Comparison of ENCODE assay signal across 9 cellular contexts in the genomic region with DNA sequence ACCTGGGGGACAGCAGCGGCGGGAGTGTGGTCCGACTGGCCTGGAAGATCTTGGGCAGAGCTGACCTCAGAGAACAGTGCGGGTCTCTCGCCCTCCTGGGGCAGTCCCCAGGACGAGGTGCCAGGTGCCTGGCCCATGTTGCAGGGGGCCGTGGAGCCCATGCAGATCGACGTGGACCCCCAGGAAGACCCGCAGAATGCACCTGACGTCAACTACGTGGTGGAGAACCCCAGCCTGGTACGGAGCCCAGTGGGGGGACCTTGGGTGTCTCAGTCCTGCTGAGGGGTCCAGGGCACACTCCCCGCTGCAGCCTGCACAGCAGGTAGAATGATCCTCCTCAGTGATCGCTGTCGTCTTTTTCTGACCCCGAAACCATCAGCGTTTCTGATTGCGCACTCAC. TPM values are rescaled to one million over a fixed set of nuclear protein-coding genes. Genes with fewer than 3 reads are reported as not detected.
DNase-seq lines count a peak whose midpoint lies in the region; ATAC-seq and TF ChIP-seq lines count a peak whose summit lies in the region.
"Had no signal": no experiment of that assay in that cellular context is flagged by ENCODE, and none has a peak within 500 bp of the region (broad histone marks: within the 10 kb centered on the region; RNA-seq: fewer than 3 reads in every experiment).

No MANE protein-coding gene starts in this region.

- H3K27me3 ChIP-seq in BE2C (0 out of 2 replicates have a peak, but pooled peaks cover 3% of the 10 kb centered on the region), breast epithelium (no peaks in the 10 kb centered on the region)

- no peaks in the 10 kb centered on the region for H3K27me3 Mint-ChIP-seq in IgD-negative memory B cell
- H3K27me3 Mint-ChIP-seq in naive B cell = no peaks in the 10 kb centered on the region

- DNase-seq in BE2C (no peak), breast epithelium (ENCODE audit: low spot score in 2 of 2) (no peak), naive B cell (no peak), NCI-H2171 (lab: John Stamatoyannopoulos, UW) (no peak), OCI-M2 (lab: John Stamatoyannopoulos, UW; ENCODE audit: unreplicated experiment) (no peak)
- DNase-seq: NCI-H2227 treated with DMSO at 0.1 percent for 48 hours had no signal

- H3K4me3 Mint-ChIP-seq in IgD-negative memory B cell (peak overlapping the region; percentile 75 to 84 (median 79)), naive B cell (peak overlapping the region; percentile 62 to 90 (median 77))

- TF ChIP-seq POLR2A in breast epithelium (IDR thresholded peaks at IDR 0.05) = no peak

- peaks cover 0 to 5% (median 3%) of the 10 kb centered on the region in 3 donors for H3K4me1 Mint-ChIP-seq in IgD-negative memory B cell
- peaks cover 3 to 13% (median 10%) of the 10 kb centered on the region in 3 donors for H3K4me1 Mint-ChIP-seq in naive B cell

- no peaks in the 10 kb centered on the region for H3K4me1 ChIP-seq in BE2C
- peaks cover 6 to 23% of the 10 kb centered on the region in 2 donors for H3K4me1 ChIP-seq in breast epithelium

- H3K36me3 ChIP-seq in BE2C = peaks cover 47% of the 10 kb centered on the region
- H3K36me3 ChIP-seq in breast epithelium = no peaks in the 10 kb centered on the region

- no peaks in the 10 kb centered on the region for H3K9me3 Mint-ChIP-seq in IgD-negative memory B cell
- no peaks in the 10 kb centered on the region for H3K9me3 Mint-ChIP-seq in naive B cell

- intact Hi-C loops in breast epithelium (cut with DNase I; ENCODE audit: low total_unique reads) = no loop called here

- H3K4me3 ChIP-seq in BE2C (ENCODE audit: low read depth, low read length) (peak overlapping the region; percentile 86), breast epithelium (peak overlapping the region; percentile 79 to 98 (median 79))

- H3K36me3 Mint-ChIP-seq in IgD-negative memory B cell (no peaks in the 10 kb centered on the region), naive B cell (no peaks in the 10 kb centered on the region)

- TF ChIP-seq CTCF in BE2C (IDR thresholded peaks at IDR 0.05; ENCODE audit: low read depth, low read length) (no peak), breast epithelium (IDR thresholded peaks at IDR 0.05) (no peak)

- H3K27ac ChIP-seq in breast epithelium = no peak overlapping the region

- ATAC-seq in naive B cell (ENCODE audit: low read depth in 2 of 2) (no peak), HG02885 (IDR thresholded peaks at IDR 0.05; ENCODE audit: poor library complexity, unreplicated experiment) (no peak), HG03045 (IDR thresholded peaks at IDR 0.05; ENCODE audit: unreplicated experiment) (no peak)

- H3K27ac Mint-ChIP-seq in IgD-negative memory B cell = peak overlapping the region in 1 of 3 donors; percentile 51
- H3K27ac Mint-ChIP-seq in naive B cell = no peak overlapping the region

- no peaks in the 10 kb centered on the region for H3K9me3 ChIP-seq in BE2C
- H3K9me3 ChIP-seq in breast epithelium = no peaks in the 10 kb centered on the region

RNA-seq across cellular contexts. Expression of gene GPS1, which starts 1.4 kb away (rescaled TPM):
- polyA plus RNA-seq in BE2C (2012; ENCODE audit: insufficient read depth, insufficient read length, low read depth) = 585 TPM
- 122 TPM for polyA plus RNA-seq in IgD-negative memory B cell
- total RNA-seq in breast epithelium = 10 to 100 TPM; 68.8 to 95.4 (median 94.4) TPM
- 100 to 1,000 TPM; 103 to 138 (median 109) TPM for polyA plus RNA-seq in naive B cell (ENCODE audit: low read depth in 6 of 6)

RNA-seq across cellular contexts. Expression of gene RFNG, which starts 1.5 kb away (rescaled TPM):
- polyA plus RNA-seq in BE2C (2012; ENCODE audit: insufficient read depth, insufficient read length, low read depth) = 73.1 TPM
- polyA plus RNA-seq in IgD-negative memory B cell (4.1 TPM), naive B cell (ENCODE audit: low read depth in 6 of 6) (1 to 10 TPM; 2.6 to 7.6 (median 4.8) TPM)
- 10 to 100 TPM; 30.5 to 49.4 (median 31.8) TPM for total RNA-seq in breast epithelium

RNA-seq across cellular contexts. Expression of gene DUS1L, which starts 12.5 kb away (rescaled TPM):
- 415 TPM for polyA plus RNA-seq in BE2C (2012; ENCODE audit: insufficient read depth, insufficient read length, low read depth)
- 55.7 TPM for polyA plus RNA-seq in IgD-negative memory B cell
- 10 to 100 TPM; 55.0 to 96.4 (median 82.0) TPM for total RNA-seq in breast epithelium
- polyA plus RNA-seq in naive B cell (ENCODE audit: low read depth in 6 of 6) = 10 to 100 TPM; 52.4 to 86.5 (median 68.2) TPM

RNA-seq across cellular contexts. Expression of gene DCXR, which starts 15.6 kb away (rescaled TPM):
- polyA plus RNA-seq in BE2C (2012; ENCODE audit: insufficient read depth, insufficient read length, low read depth) = 335 TPM
- polyA plus RNA-seq in IgD-negative memory B cell = 88.3 TPM
- total RNA-seq in breast epithelium = 100 to 1,000 TPM; 202 to 484 (median 228) TPM
- polyA plus RNA-seq in naive B cell (ENCODE audit: low read depth in 6 of 6) = 100 to 1,000 TPM in 2 of 6 donors, 10 to 100 TPM in 4; 74.0 to 199 (median 98.1) TPM

RNA-seq across cellular contexts. Expression of gene RAC3, which starts 21.7 kb away (rescaled TPM):
- 65.3 TPM for polyA plus RNA-seq in BE2C (2012; ENCODE audit: insufficient read depth, insufficient read length, low read depth)
- polyA plus RNA-seq in IgD-negative memory B cell (not detected), naive B cell (ENCODE audit: low read depth in 6 of 6) (not detected)
- 10 to 100 TPM in 2 of 3 donors, 1 to 10 TPM in 1; 7.6 to 23.0 (median 16.1) TPM for total RNA-seq in breast epithelium
